ENCODE assay signal across 8 cellular contexts in the genomic region with DNA sequence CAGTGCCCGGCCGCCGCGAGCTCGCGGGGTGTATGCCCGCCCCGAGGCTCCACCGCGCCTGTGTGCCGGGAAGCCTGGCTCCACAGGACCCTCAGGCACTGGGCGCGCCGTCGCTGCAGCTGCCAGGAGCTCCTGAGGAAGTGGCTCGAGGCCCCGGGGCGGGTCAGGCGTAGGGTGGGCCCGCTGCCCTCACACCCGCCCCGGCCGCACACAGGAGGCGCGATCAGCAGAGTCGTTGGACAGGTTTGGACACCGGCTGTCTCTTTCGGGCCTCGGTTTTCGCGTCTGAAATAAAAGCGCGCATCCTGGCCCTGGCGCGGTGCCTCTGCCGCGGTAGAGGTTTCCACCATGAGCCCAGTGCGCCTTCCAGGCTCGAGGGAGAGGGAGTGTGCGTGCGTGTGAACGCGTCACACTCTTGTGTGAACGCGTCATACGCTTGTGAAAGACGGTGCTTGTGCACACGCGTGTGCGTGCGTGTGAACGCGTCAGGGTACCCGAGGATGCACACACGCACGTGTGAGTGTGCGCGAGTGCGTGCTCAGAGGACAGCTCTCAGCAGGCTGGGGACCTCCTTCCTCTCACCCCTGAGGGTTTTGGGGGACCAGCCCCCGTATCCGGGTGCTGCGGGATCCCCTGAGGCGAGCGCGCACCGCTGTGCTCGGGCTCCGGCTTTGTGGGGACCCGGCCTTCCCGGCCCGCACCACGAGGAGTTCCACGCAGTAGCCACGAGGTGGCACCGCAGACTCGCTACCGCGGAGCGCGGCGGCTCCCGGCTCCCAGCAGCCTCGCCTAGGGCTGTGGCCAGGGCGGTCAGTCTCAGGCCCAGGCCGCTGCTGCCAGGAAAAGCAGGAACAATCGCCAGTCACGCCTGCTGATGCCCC.
A peak's percentile ranks its signal among the peaks of the same experiment; 100 is the strongest.
DNase-seq lines count a peak whose midpoint lies in the region; ATAC-seq, FAIRE-seq and TF ChIP-seq lines count a peak whose summit lies in the region.

No MANE protein-coding gene starts in this region.

- H3K27me3 ChIP-seq in SJCRH30, result no peaks in the 10 kb centered on the region
- H3K27me3 ChIP-seq in GM12878 (replicated peaks in 1 of 2; ENCODE audit: control insufficient read depth in 2 of 2, insufficient read depth in 2 of 2, low read length in 1 of 2), result no peaks in the 10 kb centered on the region; a peak in 1 of 4 replicates
- peaks cover 14% of the 10 kb centered on the region for H3K27me3 ChIP-seq in hepatocyte

- peak overlapping the region; percentile 83 for H3K4me2 ChIP-seq in A549
- no peak overlapping the region for H3K4me2 ChIP-seq in GM12878 (ENCODE audit: control insufficient read depth, insufficient read depth)
- peak overlapping the region; percentile 73 for H3K4me2 ChIP-seq in hepatocyte

- no peaks in the 10 kb centered on the region for H3K9me3 ChIP-seq in A549
- H3K9me3 ChIP-seq in SJCRH30 (replicated peaks), result no peaks in the 10 kb centered on the region
- no peaks in the 10 kb centered on the region for H3K9me3 ChIP-seq in GM12878 (replicated peaks; ENCODE audit: control insufficient read depth, insufficient read depth, low read length)
- H3K9me3 ChIP-seq in hepatocyte (ENCODE audit: low read depth), result no peaks in the 10 kb centered on the region

- RAD21 ChIA-PET in GM12878 (lab: Charles Lee; ENCODE audit: unreplicated experiment), result no interaction called here

- SMC1A ChIA-PET in GM12878 (lab: Charles Lee; ENCODE audit: uncharacterized antibody, unreplicated experiment), result no interaction called here

- H3K9me2 ChIP-seq in hepatocyte (replicated peaks; ENCODE audit: insufficient read depth), result no peaks in the 10 kb centered on the region

- H4K20me1 ChIP-seq in GM12878 (ENCODE audit: control insufficient read depth, insufficient read depth) (no peaks in the 10 kb centered on the region), hepatocyte (ENCODE audit: insufficient read depth, poor library complexity, severe bottlenecking) (no peaks in the 10 kb centered on the region)

- POLR2A ChIA-PET in A549 (lab: Yijun Ruan, JAX), result no interaction called here
- POLR2A ChIA-PET in GM12878 (lab: Charles Lee), result no interaction called here

- no peaks in the 10 kb centered on the region for H3K79me2 ChIP-seq in GM12878 (ENCODE audit: control insufficient read depth, insufficient read depth, low read length)
- no peaks in the 10 kb centered on the region for H3K79me2 ChIP-seq in hepatocyte

- TF ChIP-seq POLR2A in A549 (IDR thresholded peaks at IDR 0.05; ENCODE audit: low read length) (no peak), GM12878 (IDR thresholded peaks at IDR 0.05; ENCODE audit: low read depth, low read length) (no peak)

- H3K4me3 ChIP-seq in A549, result peak overlapping the region; percentile 36
- no peak overlapping the region for H3K4me3 ChIP-seq in SJCRH30
- no peak overlapping the region for H3K4me3 ChIP-seq in GM12878
- H3K4me3 ChIP-seq in hepatocyte, result no peak overlapping the region

- TF ChIP-seq CTCF in A549 (IDR thresholded peaks at IDR 0.05), result peak; percentile 61
- TF ChIP-seq CTCF in GM12873 (IDR thresholded peaks at IDR 0.05; ENCODE audit: insufficient read depth, low read depth, low read length, missing control alignments), result peak; percentile 47
- TF ChIP-seq CTCF in GM12878 (IDR thresholded peaks at IDR 0.05 in 2 of 3, conservative IDR thresholded peaks at IDR 0.05 in 1 of 3; ENCODE audit: control insufficient read depth in 2 of 3, extremely low read depth in 1 of 3, insufficient read depth in 1 of 3, low read depth in 3 of 3, low read length in 3 of 3), result peak; percentile 20 to 45 (median 42); a peak in 4 of 6 replicates
- peak; percentile 80 for TF ChIP-seq CTCF in hepatocyte (IDR thresholded peaks at IDR 0.05; ENCODE audit: poor library complexity)

- H3K36me3 ChIP-seq in SJCRH30 (no peaks in the 10 kb centered on the region), GM12878 (ENCODE audit: control insufficient read depth in 2 of 2, insufficient read depth in 2 of 2, low read length in 1 of 2) (no peaks in the 10 kb centered on the region), hepatocyte (replicated peaks; ENCODE audit: insufficient read depth, low read depth) (no peaks in the 10 kb centered on the region)

- TF ChIP-seq RAD21 in A549 (conservative IDR thresholded peaks at IDR 0.05 in 1 of 2, IDR thresholded peaks at IDR 0.05 in 1 of 2) (peak; percentile 69 to 83), GM12878 (IDR thresholded peaks at IDR 0.05; ENCODE audit: insufficient read depth, low read depth, low read length) (peak; percentile 54)

- H3K4me1 ChIP-seq in A549 (no peaks in the 10 kb centered on the region), SJCRH30 (no peaks in the 10 kb centered on the region), GM12878 (ENCODE audit: control insufficient read depth, insufficient read depth, low read length) (no peaks in the 10 kb centered on the region), hepatocyte (ENCODE audit: insufficient read depth) (no peaks in the 10 kb centered on the region)

- no TSS peak for BruUV-seq in GM12878 (replicated peaks; lab: Mats Ljungman, UMichigan)

- FAIRE-seq in A549 (lab: Jason Lieb, UNC) (no peak), GM12878 (lab: Jason Lieb, UNC) (no peak)

- DNase-seq in A549 (ENCODE audit: low read depth in 1 of 2, low spot score in 1 of 2) (peak; percentile 64 to 67), HPDE6-E6E7 (ENCODE audit: extremely low spot score) (peak; percentile 58), SJCRH30 (peak; percentile 7 to 23), GM12878 (ENCODE audit: low read depth, low spot score) (no peak), hepatocyte (ENCODE audit: low spot score) (peak; percentile 89), renal cortical epithelial cell (ENCODE audit: low read depth) (peak; percentile 16)

- H2AFZ ChIP-seq in GM12878 (ENCODE audit: control insufficient read depth, low read depth, low read length) (no peak overlapping the region), hepatocyte (peak overlapping the region; percentile 21)

- TF ChIP-seq EP300 in A549 (IDR thresholded peaks at IDR 0.05), result no peak
- no peak for TF ChIP-seq EP300 in GM12878 (IDR thresholded peaks at IDR 0.05; ENCODE audit: borderline replicate concordance in 1 of 2, control insufficient read depth in 1 of 2, low read depth in 2 of 2, low read length in 2 of 2)

- peak; percentile 99 to 100 for ATAC-seq in A549
- ATAC-seq in GM12878, result peak; percentile 80
- no peak for ATAC-seq in GM21447 (IDR thresholded peaks at IDR 0.05; ENCODE audit: unreplicated experiment)

- intact Hi-C loops in GM12878 (cut with micrococcal nuclease; ENCODE audit: unreplicated experiment), result loop anchor here (2.0 kb wide), 1 partner anchor 238 kb away; no protein-coding TSS in a partner anchor

- in situ Hi-C loops in GM12878 (cut with MboI), result loop anchor here (10.0 kb wide), 1 partner anchor 598 kb away; no protein-coding TSS in a partner anchor

- H3K27ac ChIP-seq in A549 (no peak overlapping the region), SJCRH30 (no peak overlapping the region), GM12878 (ENCODE audit: control insufficient read depth, insufficient read depth) (no peak overlapping the region), hepatocyte (no peak overlapping the region)

- CTCF ChIA-PET in A549 (lab: Yijun Ruan, JAX) (interaction anchor here (0.7 to 6.1 kb wide), 10 partner anchors 9 to 348 kb away, joined by 3 to 38 read pairs (median 5); no protein-coding TSS in a partner anchor), GM12878 (lab: Yijun Ruan, JAX) (interaction anchor here (0.7 to 1.3 kb wide), 2 partner anchors 213 to 244 kb away, joined by 3 read pairs; no protein-coding TSS in a partner anchor)

- WGBS in A549 (ENCODE audit: missing lambda C conversion rate), result 3% methylated on average over 38 of the region's 87 CpGs
- 19% methylated on average over 59 of the region's 87 CpGs for WGBS in GM12878 (ENCODE audit: insufficient coverage, insufficient replicate concordance, low lambda C conversion rate, missing lambda C conversion rate)
- WGBS in hepatocyte (ENCODE audit: low lambda C conversion rate, missing lambda C conversion rate), result 30% methylated on average over 75 of the region's 87 CpGs

- no peak overlapping the region for H3K9ac ChIP-seq in GM12878 (ENCODE audit: control insufficient read depth, insufficient read depth, low read length)

TF ChIP-seq in A549, 52 proteins besides CTCF, POLR2A, EP300 and RAD21:
- TF ChIP-seq SMC3 (IDR thresholded peaks at IDR 0.05) (peak; percentile 78), HDAC2 (IDR thresholded peaks at IDR 0.05) (0 out of 2 replicates have a peak, but pooled peaks have one; percentile 52)
- TF ChIP-seq, protein P1, sequence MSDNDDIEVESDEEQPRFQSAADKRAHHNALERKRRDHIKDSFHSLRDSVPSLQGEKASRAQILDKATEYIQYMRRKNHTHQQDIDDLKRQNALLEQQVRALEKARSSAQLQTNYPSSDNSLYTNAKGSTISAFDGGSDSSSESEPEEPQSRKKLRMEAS (IDR thresholded peaks at IDR 0.05), result peak; percentile 48; the same call in 1 of the 2 replicates
- TF ChIP-seq, protein P2, sequence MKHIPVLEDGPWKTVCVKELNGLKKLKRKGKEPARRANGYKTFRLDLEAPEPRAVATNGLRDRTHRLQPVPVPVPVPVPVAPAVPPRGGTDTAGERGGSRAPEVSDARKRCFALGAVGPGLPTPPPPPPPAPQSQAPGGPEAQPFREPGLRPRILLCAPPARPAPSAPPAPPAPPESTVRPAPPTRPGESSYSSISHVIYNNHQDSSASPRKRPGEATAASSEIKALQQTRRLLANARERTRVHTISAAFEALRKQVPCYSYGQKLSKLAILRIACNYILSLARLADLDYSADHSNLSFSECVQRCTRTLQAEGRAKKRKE (CRISPR knock-in tag; IDR thresholded peaks at IDR 0.05; ENCODE audit: low read depth), result no peak

TF ChIP-seq in GM12878, 131 proteins besides CTCF, POLR2A, EP300 and RAD21:
- no peak for TF ChIP-seq ZBED1 (IDR thresholded peaks at IDR 0.05; ENCODE audit: borderline replicate concordance)
- TF ChIP-seq HDAC6 (IDR thresholded peaks at IDR 0.05; ENCODE audit: unreplicated experiment), result peak; percentile 56
- TF ChIP-seq SMC3 (IDR thresholded peaks at IDR 0.05; ENCODE audit: borderline replicate concordance, low read length), result peak; percentile 44
